8 cellular contexts compared by ENCODE assay signal in the genomic region with DNA sequence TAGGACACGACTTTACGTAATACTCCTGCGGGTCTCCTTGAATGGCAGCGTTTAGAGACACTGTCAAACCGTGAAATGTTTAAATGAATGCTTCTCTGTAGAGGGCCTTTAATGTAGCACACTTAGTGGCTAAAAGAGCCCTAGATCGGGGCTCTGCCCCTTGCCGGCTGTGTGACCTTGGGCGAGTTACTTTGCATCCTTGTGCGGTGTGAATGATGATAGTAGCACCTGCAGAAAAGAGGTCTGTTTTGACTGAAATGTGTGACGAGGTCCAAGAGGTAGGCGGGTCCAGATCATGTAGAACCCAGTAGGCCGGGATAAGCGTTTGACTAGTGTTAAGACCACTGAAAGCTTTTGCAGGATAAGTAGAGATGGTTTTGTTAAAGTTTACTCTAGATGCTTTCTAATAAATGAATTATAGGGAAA. TPM values are rescaled to one million over a fixed set of nuclear protein-coding genes. Genes with fewer than 3 reads are reported as not detected.
DNase-seq lines count a peak whose midpoint lies in the region; ATAC-seq and TF ChIP-seq lines count a peak whose summit lies in the region.

No MANE protein-coding gene starts in this region.

- peak overlapping the region; percentile 76 for H3K27ac Mint-ChIP-seq in Calu3 (ENCODE audit: unreplicated experiment)

- TF ChIP-seq CTCF in Calu3 (IDR thresholded peaks at IDR 0.05; ENCODE audit: unreplicated experiment) = no peak

- peaks cover 36% of the 10 kb centered on the region for H3K36me3 Mint-ChIP-seq in Calu3 (ENCODE audit: insufficient read depth, unreplicated experiment)

- TSS peak; percentile 49 for BruUV-seq in Calu3 (replicated peaks; lab: Mats Ljungman, UMichigan)

- intact Hi-C loops in Calu3 (cut with micrococcal nuclease; ENCODE audit: unreplicated experiment) (loop anchor here (2.0 kb wide), 1 partner anchor 44 kb away; a partner anchor contains a TSS), left ventricle myocardium superior (cut with micrococcal nuclease) (loop anchor here (5.0 kb wide), 1 partner anchor 43 kb away; a partner anchor contains a TSS)

- CTCF ChIA-PET in Calu3 (lab: Charles Lee) = no interaction called here

- no peak for DNase-seq in Calu3
- DNase-seq in activated CD4-positive, alpha-beta T cell treated with anti-CD3 and anti-CD28 coated beads, Interleukin-2, amount 50 U/mL, for 48 hours = peak; percentile 17 to 39
- no peak for DNase-seq in left ventricle myocardium superior
- DNase-seq in middle frontal gyrus (ENCODE audit: extremely low spot score, low spot score) = no peak
- DNase-seq in T1000 (lab: John Stamatoyannopoulos, UW) = no peak

- H3K9ac ChIP-seq in skeletal muscle satellite cell (ENCODE audit: low read depth, low read length) = peak overlapping the region; percentile 94

- no peaks in the 10 kb centered on the region for H3K9me3 ChIP-seq in skeletal muscle satellite cell (replicated peaks; ENCODE audit: low read length)

- H3K4me1 Mint-ChIP-seq in Calu3 (ENCODE audit: low read depth, unreplicated experiment) = peaks cover 17% of the 10 kb centered on the region

- ATAC-seq in GM19351 (IDR thresholded peaks at IDR 0.05; ENCODE audit: unreplicated experiment) (peak; percentile 34), HG03354 (IDR thresholded peaks at IDR 0.05; ENCODE audit: poor library complexity, severe bottlenecking, unreplicated experiment) (peak; percentile 44), left ventricle myocardium superior (peak; percentile 7)

- H3K27me3 Mint-ChIP-seq in Calu3 (ENCODE audit: unreplicated experiment) = no peaks in the 10 kb centered on the region

- peak overlapping the region; percentile 87 for H3K4me3 Mint-ChIP-seq in Calu3 (ENCODE audit: low read depth, unreplicated experiment)

- H3K4me3 ChIP-seq in skeletal muscle satellite cell (ENCODE audit: low read length) = peak overlapping the region; percentile 79

- H3K9me3 Mint-ChIP-seq in Calu3 (ENCODE audit: low read depth, unreplicated experiment) = no peaks in the 10 kb centered on the region

- no peaks in the 10 kb centered on the region for H3K27me3 ChIP-seq in skeletal muscle satellite cell (ENCODE audit: control insufficient read depth, insufficient read depth, low read length)

- H3K4me1 ChIP-seq in skeletal muscle satellite cell (ENCODE audit: control insufficient read depth, insufficient read depth, low read length) = peaks cover 20% of the 10 kb centered on the region

- peaks cover 15% of the 10 kb centered on the region for H3K36me3 ChIP-seq in skeletal muscle satellite cell (ENCODE audit: insufficient read depth, low read length)

- H3K4me2 ChIP-seq in skeletal muscle satellite cell (ENCODE audit: low read length) = peak overlapping the region; percentile 78

RNA-seq across cellular contexts. Expression of a gene that starts 0.9 kb away (rescaled TPM):
- 24.6 and 27.5 TPM in 2 replicates for total RNA-seq in Calu3 (2022)
- total RNA-seq in left ventricle myocardium superior = 20.3 TPM
- total RNA-seq in skeletal muscle satellite cell (2012; rRNA removed) = 25.6 and 28.9 TPM in 2 replicates

RNA-seq across cellular contexts. Expression of a gene that starts 43.5 kb away (rescaled TPM):
- 14.7 and 17.1 TPM in 2 replicates for total RNA-seq in Calu3 (2022)
- total RNA-seq in left ventricle myocardium superior = 36.4 TPM
- 9.0 and 15.7 TPM in 2 replicates for total RNA-seq in skeletal muscle satellite cell (2012; rRNA removed)

RNA-seq across cellular contexts. Expression of a gene that starts 43.7 kb away (rescaled TPM):
- total RNA-seq in Calu3 (2022) (98.9 and 107 TPM in 2 replicates), left ventricle myocardium superior (36.1 TPM)
- 157 and 165 TPM in 2 replicates for total RNA-seq in skeletal muscle satellite cell (2012; rRNA removed)

Comparison
In these comparisons a context has a peak if more than half of its experiments do, and no peak if none do; other contexts are left out.
1. DNase-seq: peak in activated CD4-positive, alpha-beta T cell treated with anti-CD3 and anti-CD28 coated beads, Interleukin-2, amount 50 U/mL, for 48 hours (2 of 2); none in Calu3 (single experiment), left ventricle myocardium superior (single experiment), middle frontal gyrus (single experiment) and T1000 (single experiment).
2. Peak in every context shown above with its lines, with median percentiles within 50 percentile points of each other: ATAC-seq.